22 cellular contexts compared by ENCODE assay signal in the genomic region with DNA sequence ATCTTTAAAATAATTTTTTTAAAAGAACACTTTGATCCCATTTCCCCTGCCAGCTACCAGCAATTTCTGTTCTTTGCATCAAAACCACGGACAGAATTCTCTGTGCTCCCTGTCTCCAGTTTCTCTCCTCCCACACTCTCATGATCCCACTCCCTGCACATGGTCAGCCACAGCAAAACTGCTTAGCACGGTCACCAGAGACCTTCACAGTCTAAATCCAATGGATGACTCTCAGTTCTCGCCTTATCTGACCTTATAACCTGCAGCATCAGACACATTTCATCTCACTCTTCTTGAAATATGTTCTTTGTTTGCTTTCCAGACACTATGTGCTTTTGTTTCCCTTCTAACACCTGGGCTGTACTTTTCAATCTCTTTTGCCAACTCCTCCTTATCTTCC.
A peak's percentile ranks its signal among the peaks of the same experiment; 100 is the strongest.
DNase-seq lines count a peak whose midpoint lies in the region; ATAC-seq, FAIRE-seq and TF ChIP-seq lines count a peak whose summit lies in the region.
"Had no signal": no experiment of that assay in that cellular context is flagged by ENCODE, and none has a peak within 500 bp of the region (broad histone marks: within the 10 kb centered on the region; RNA-seq: fewer than 3 reads in every experiment).

No MANE protein-coding gene starts in this region.

- in situ Hi-C loops in gastrocnemius medialis (cut with MboI; ENCODE audit: low sequenced_read_pairs in 4 of 4), result no loop called here

- TF ChIP-seq POLR2A in gastrocnemius medialis (IDR thresholded peaks at IDR 0.05), result no peak

- H3K36me3 ChIP-seq in bronchial epithelial cell (ENCODE audit: control insufficient read depth, insufficient read depth, low read length) (no peaks in the 10 kb centered on the region), gastrocnemius medialis (no peaks in the 10 kb centered on the region), WERI-Rb-1 (no peaks in the 10 kb centered on the region)
- H3K36me3 ChIP-seq: BLaER1, HAP-1 had no signal

- peaks cover 3% of the 10 kb centered on the region for H3K27me3 ChIP-seq in bronchial epithelial cell (ENCODE audit: control insufficient read depth, insufficient read depth, low read length)
- H3K27me3 ChIP-seq in gastrocnemius medialis, result no peaks in the 10 kb centered on the region
- no peaks in the 10 kb centered on the region for H3K27me3 ChIP-seq in foreskin keratinocyte
- H3K27me3 ChIP-seq in WERI-Rb-1 (ENCODE audit: insufficient read depth, low read depth, severe bottlenecking), result no peaks in the 10 kb centered on the region
- H3K27me3 ChIP-seq: BLaER1 had no signal

- TF ChIP-seq CTCF in bronchial epithelial cell (IDR thresholded peaks at IDR 0.05; ENCODE audit: insufficient read depth, low read length, severe bottlenecking) (no peak), gastrocnemius medialis (IDR thresholded peaks at IDR 0.05 in 4 of 5, conservative IDR thresholded peaks at IDR 0.05 in 1 of 5) (no peak), foreskin keratinocyte (conservative IDR thresholded peaks at IDR 0.05) (no peak), WERI-Rb-1 (IDR thresholded peaks at IDR 0.05; ENCODE audit: low read depth, low read length) (no peak)

- peaks cover 38 to 52% of the 10 kb centered on the region in 2 donors for H3K4me1 ChIP-seq in gastrocnemius medialis
- H3K4me1 ChIP-seq in foreskin keratinocyte, result no peaks in the 10 kb centered on the region
- H3K4me1 ChIP-seq: A549, BLaER1, Caco-2 had no signal

- intact Hi-C loops in gastrocnemius medialis (cut with DNase I; ENCODE audit: low total_unique reads), result loop anchor here (10.0 kb wide), 1 partner anchor 134 kb away; the partner anchor contains the start of gene NR3C2

- FAIRE-seq in bronchial epithelial cell (lab: Jason Lieb, UNC), result peak; percentile 18
- FAIRE-seq: A549, G401.6, GM12892, H54 had no signal

- H3K27ac ChIP-seq in gastrocnemius medialis (peak overlapping the region in 3 of 4 donors; percentile 46 to 75 (median 49)), foreskin keratinocyte (no peak overlapping the region), WERI-Rb-1 (no peak overlapping the region)
- H3K27ac ChIP-seq: A549, BLaER1, C4-2B had no signal

- no peaks in the 10 kb centered on the region for H3K9me3 ChIP-seq in gastrocnemius medialis
- H3K9me3 ChIP-seq in WERI-Rb-1 (ENCODE audit: severe bottlenecking), result no peaks in the 10 kb centered on the region
- H3K9me3 ChIP-seq: A549, BLaER1, Caco-2, HAP-1 had no signal

- DNase-seq in bronchial epithelial cell (ENCODE audit: low read depth), result no peak
- DNase-seq in middle frontal gyrus (ENCODE audit: extremely low spot score, low spot score), result peak; percentile 1
- no peak for DNase-seq in gastrocnemius medialis
- DNase-seq in pons (ENCODE audit: low spot score), result no peak
- DNase-seq in Ammon's horn (ENCODE audit: low spot score), result no peak
- no peak for DNase-seq in foreskin keratinocyte
- no peak for DNase-seq in WERI-Rb-1
- DNase-seq: 8988T; ACHN; Caco-2; CD4-positive, CD25-positive, alpha-beta regulatory T cell; DMS153; DND-41; GOT3 had no signal

- ATAC-seq in gastrocnemius medialis (peak in 1 of 2 donors; percentile 34), foreskin keratinocyte (no peak)
- ATAC-seq: A549; CD8-positive, alpha-beta T cell had no signal

- H3K4me3 ChIP-seq in bronchial epithelial cell (ENCODE audit: low read depth, low read length) (no peak overlapping the region), gastrocnemius medialis (no peak overlapping the region), WERI-Rb-1 (ENCODE audit: low read depth, low read length) (no peak overlapping the region)
- H3K4me3 ChIP-seq: A549, BLaER1, HAP-1 had no signal

Comparison
In these comparisons a context has a peak if more than half of its experiments do, and no peak if none do; other contexts are left out.
1. H3K27ac ChIP-seq: peak in gastrocnemius medialis (3 of 4); none in foreskin keratinocyte (single experiment) and WERI-Rb-1 (single experiment).